31 cellular contexts compared by ENCODE assay signal in genomic region chr14:31763041-31763440, GRCh38.
"Had no signal": no experiment of that assay in that cellular context is flagged by ENCODE, and none has a peak within 500 bp of the region (broad histone marks: within the 10 kb centered on the region; RNA-seq: fewer than 3 reads in every experiment).

No MANE protein-coding gene starts in this region.

- H3K4me1 ChIP-seq: ascending aorta, breast epithelium, esophagus squamous epithelium had no signal

- H3K4me3 ChIP-seq: ascending aorta, breast epithelium, cardiac muscle cell, coronary artery, dorsolateral prefrontal cortex, esophagus squamous epithelium had no signal

- DNase-seq: activated CD4-positive, alpha-beta memory T cell treated with anti-CD3 and anti-CD28 coated beads, Interleukin-2, amount 10 ng/mL, durations not matched to agents 7 days and 5 days; activated CD4-positive, alpha-beta T cell treated with anti-CD3 and anti-CD28 coated beads for 4 hours; activated CD4-positive, alpha-beta T cell treated with anti-CD3 and anti-CD28 coated beads, Interleukin-2, amount 10 ng/mL, durations not matched to agents 7 days and 5 days; activated CD4-positive, alpha-beta T cell treated with anti-CD3 and anti-CD28 coated beads, Interleukin-2, amount 50 U/mL, for 4 hours; activated CD4-positive, CD25-positive, alpha-beta regulatory T cell; activated CD4-positive, CD25-positive, alpha-beta regulatory T cell treated with anti-CD3 and anti-CD28 coated beads, Interleukin-2, amount 50 U/mL, for 72 hours; activated CD8-positive, alpha-beta memory T cell treated with anti-CD3 and anti-CD28 coated beads, Interleukin-2, amount 50 U/mL, for 48 hours; activated gamma-delta T cell; activated naive CD4-positive, alpha-beta T cell; activated naive CD4-positive, alpha-beta T cell treated with anti-CD3 and anti-CD28 coated beads, Interleukin-2, amount 10 ng/mL, durations not matched to agents 7 days and 5 days; activated naive CD8-positive, alpha-beta T cell treated with anti-CD3 and anti-CD28 coated beads, Interleukin-2, amount 10 ng/mL, durations not matched to agents 7 days and 5 days; activated T-cell treated with anti-CD3 and anti-CD28 coated beads for 4 hours; activated T-cell treated with anti-CD3 and anti-CD28 coated beads, Interleukin-2, amount 50 U/mL, for 24 hours; activated T-cell treated with anti-CD3 and anti-CD28 coated beads, Interleukin-2, amount 50 U/mL, for 72 hours; central memory CD4-positive, alpha-beta T cell; cerebellar nuclear complex; dorsolateral prefrontal cortex; effector memory CD8-positive, alpha-beta T cell; esophagus squamous epithelium; head of caudate nucleus; T-helper 1 cell; T-helper 17 cell; T1000 had no signal

- H3K27me3 ChIP-seq: ascending aorta, breast epithelium, cardiac muscle cell, dorsolateral prefrontal cortex, esophagus squamous epithelium had no signal

- ATAC-seq: activated naive CD4-positive, alpha-beta T cell treated with anti-CD3 and anti-CD28 coated beads, Interleukin-2, amount 50 U/mL, for 72 hours; activated T-cell treated with anti-CD3 and anti-CD28 coated beads, Interleukin-2, amount 50 U/mL, for 72 hours; effector memory CD8-positive, alpha-beta T cell; T-helper 17 cell had no signal

- H3K27ac ChIP-seq: ascending aorta, breast epithelium, cardiac muscle cell, coronary artery, dorsolateral prefrontal cortex, epithelial cell of prostate, esophagus squamous epithelium had no signal

- H3K9me3 ChIP-seq: ascending aorta, breast epithelium, esophagus squamous epithelium had no signal

- H3K36me3 ChIP-seq: ascending aorta, breast epithelium, cardiac muscle cell, esophagus squamous epithelium had no signal

- FAIRE-seq: endometrium, endothelial cell of umbilical vein had no signal
